Comparison of ENCODE assay signal across 1 cellular context in the genomic region with DNA sequence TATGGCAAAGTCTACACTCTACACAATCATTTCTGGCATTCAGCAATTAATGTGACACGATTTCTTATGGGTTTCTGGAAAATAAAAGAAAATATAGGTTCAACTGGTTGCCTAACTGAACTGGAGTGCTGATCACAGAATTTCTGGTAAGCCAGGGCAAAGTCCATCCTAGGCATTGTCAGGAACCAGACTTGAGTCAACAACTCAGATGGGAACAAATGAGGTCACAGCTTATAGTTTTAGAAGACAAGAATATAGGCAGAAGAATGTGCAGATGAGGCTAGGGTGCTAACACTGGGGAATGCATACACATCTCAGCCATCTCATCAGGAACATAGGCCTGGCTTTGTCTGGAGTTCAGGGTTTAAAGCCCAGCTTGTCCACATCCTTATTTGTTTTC.
TF ChIP-seq lines count a peak whose summit lies in the region.

No MANE protein-coding gene starts in this region.

TF ChIP-seq in liver, 16 proteins besides CTCF, POLR2A, EP300 and RAD21 (continued from another document):
- TF ChIP-seq, protein P1, sequence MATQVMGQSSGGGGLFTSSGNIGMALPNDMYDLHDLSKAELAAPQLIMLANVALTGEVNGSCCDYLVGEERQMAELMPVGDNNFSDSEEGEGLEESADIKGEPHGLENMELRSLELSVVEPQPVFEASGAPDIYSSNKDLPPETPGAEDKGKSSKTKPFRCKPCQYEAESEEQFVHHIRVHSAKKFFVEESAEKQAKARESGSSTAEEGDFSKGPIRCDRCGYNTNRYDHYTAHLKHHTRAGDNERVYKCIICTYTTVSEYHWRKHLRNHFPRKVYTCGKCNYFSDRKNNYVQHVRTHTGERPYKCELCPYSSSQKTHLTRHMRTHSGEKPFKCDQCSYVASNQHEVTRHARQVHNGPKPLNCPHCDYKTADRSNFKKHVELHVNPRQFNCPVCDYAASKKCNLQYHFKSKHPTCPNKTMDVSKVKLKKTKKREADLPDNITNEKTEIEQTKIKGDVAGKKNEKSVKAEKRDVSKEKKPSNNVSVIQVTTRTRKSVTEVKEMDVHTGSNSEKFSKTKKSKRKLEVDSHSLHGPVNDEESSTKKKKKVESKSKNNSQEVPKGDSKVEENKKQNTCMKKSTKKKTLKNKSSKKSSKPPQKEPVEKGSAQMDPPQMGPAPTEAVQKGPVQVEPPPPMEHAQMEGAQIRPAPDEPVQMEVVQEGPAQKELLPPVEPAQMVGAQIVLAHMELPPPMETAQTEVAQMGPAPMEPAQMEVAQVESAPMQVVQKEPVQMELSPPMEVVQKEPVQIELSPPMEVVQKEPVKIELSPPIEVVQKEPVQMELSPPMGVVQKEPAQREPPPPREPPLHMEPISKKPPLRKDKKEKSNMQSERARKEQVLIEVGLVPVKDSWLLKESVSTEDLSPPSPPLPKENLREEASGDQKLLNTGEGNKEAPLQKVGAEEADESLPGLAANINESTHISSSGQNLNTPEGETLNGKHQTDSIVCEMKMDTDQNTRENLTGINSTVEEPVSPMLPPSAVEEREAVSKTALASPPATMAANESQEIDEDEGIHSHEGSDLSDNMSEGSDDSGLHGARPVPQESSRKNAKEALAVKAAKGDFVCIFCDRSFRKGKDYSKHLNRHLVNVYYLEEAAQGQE (IDR thresholded peaks at IDR 0.05), result no peak
- TF ChIP-seq FOXA2 (IDR thresholded peaks at IDR 0.05), result peak; percentile 67
- TF ChIP-seq HNF4G (IDR thresholded peaks at IDR 0.05), result peak; percentile 78
- no peak for TF ChIP-seq TAF1 (conservative IDR thresholded peaks at IDR 0.05)
- TF ChIP-seq FOXA1 (IDR thresholded peaks at IDR 0.05), result no peak
- TF ChIP-seq EGR1 (IDR thresholded peaks at IDR 0.05; ENCODE audit: low read depth in 2 of 2), result peak in 1 of 2 donors; percentile 23
